In genomic region chr1:32142446-32143301, GRCh38 we compare ENCODE assay signal across 8 cellular contexts. TPM values are rescaled to one million over a fixed set of nuclear protein-coding genes. Genes with fewer than 3 reads are reported as not detected.
DNase-seq lines count a peak whose midpoint lies in the region; ATAC-seq, FAIRE-seq and TF ChIP-seq lines count a peak whose summit lies in the region.

No MANE protein-coding gene starts in this region.

- H3K27ac ChIP-seq in gastroesophageal sphincter: peak overlapping the region; percentile 51 to 73 (median 64)

- WGBS in gastroesophageal sphincter (ENCODE audit: low coverage in 1 of 2), 2 donors: 36 to 41% methylated on average over 4 to 5 of the region's 6 CpGs

- H3K9me3 Mint-ChIP-seq in activated T-cell treated with anti-CD3 and anti-CD28 coated beads, Interleukin-2, amount 50 U/mL, for 4 hours: no peaks in the 10 kb centered on the region

- DNase-seq in H54 (ENCODE audit: insufficient read length, low spot score) (peak; percentile 35), RPMI7951 (ENCODE audit: low read depth) (peak; percentile 46), renal cortical epithelial cell (ENCODE audit: low read depth) (peak; percentile 53), GM10248 (ENCODE audit: extremely low spot score) (no peak)
- no peak for DNase-seq in activated T-cell treated with anti-CD3 and anti-CD28 coated beads, Interleukin-2, amount 50 U/mL, for 4 hours

- H3K9me3 ChIP-seq in gastroesophageal sphincter: no peaks in the 10 kb centered on the region

- peaks cover 0 to 5% of the 10 kb centered on the region in 2 donors for H3K36me3 ChIP-seq in gastroesophageal sphincter

- TF ChIP-seq EP300 in gastroesophageal sphincter (IDR thresholded peaks at IDR 0.05): no peak

- H3K4me3 Mint-ChIP-seq in activated T-cell treated with anti-CD3 and anti-CD28 coated beads, Interleukin-2, amount 50 U/mL, for 4 hours: no peak overlapping the region

- FAIRE-seq in H54 (lab: Jason Lieb, UNC): peak; percentile 85

- peaks cover 16% of the 10 kb centered on the region for H3K36me3 Mint-ChIP-seq in activated T-cell treated with anti-CD3 and anti-CD28 coated beads, Interleukin-2, amount 50 U/mL, for 4 hours (ENCODE audit: insufficient read depth)

- CTCF ChIA-PET in GM10248 (lab: Yijun Ruan, JAX): no interaction called here

- peaks cover 0 to 43% (median 17%) of the 10 kb centered on the region in 3 donors for H3K4me1 ChIP-seq in gastroesophageal sphincter

- TF ChIP-seq CTCF in gastroesophageal sphincter (IDR thresholded peaks at IDR 0.05): no peak
- TF ChIP-seq CTCF in GM10248 (IDR thresholded peaks at IDR 0.05; ENCODE audit: control extremely low read depth, extremely low read depth, low read depth, missing control alignments): no peak

- peaks cover 57% of the 10 kb centered on the region for H3K4me1 Mint-ChIP-seq in activated T-cell treated with anti-CD3 and anti-CD28 coated beads, Interleukin-2, amount 50 U/mL, for 4 hours (ENCODE audit: low read depth)

- TF ChIP-seq POLR2A in H54 (IDR thresholded peaks at IDR 0.05; ENCODE audit: low read depth, low read length): no peak
- TF ChIP-seq POLR2A in gastroesophageal sphincter (IDR thresholded peaks at IDR 0.05): no peak

- no peaks in the 10 kb centered on the region for H3K27me3 Mint-ChIP-seq in activated T-cell treated with anti-CD3 and anti-CD28 coated beads, Interleukin-2, amount 50 U/mL, for 4 hours (ENCODE audit: low read depth)

- ATAC-seq in gastroesophageal sphincter (peak; percentile 94), HG03175 (IDR thresholded peaks at IDR 0.05; ENCODE audit: unreplicated experiment) (no peak), HG02938 (IDR thresholded peaks at IDR 0.05; ENCODE audit: unreplicated experiment) (no peak)
- ATAC-seq in activated T-cell treated with anti-CD3 and anti-CD28 coated beads, Interleukin-2, amount 50 U/mL, for 4 hours: no peak

- POLR2A ChIA-PET in GM10248 (lab: Yijun Ruan, JAX): no interaction called here

- H3K4me3 ChIP-seq in gastroesophageal sphincter: no peak overlapping the region

- no peaks in the 10 kb centered on the region for H3K27me3 ChIP-seq in gastroesophageal sphincter

RNA-seq across cellular contexts. Expression of gene KPNA6, which starts 34.8 kb away (rescaled TPM):
- total RNA-seq in RPMI7951 (2014; rRNA removed; shearing (Covaris generic)): 39.7 and 40.6 TPM in 2 replicates
- total RNA-seq in gastroesophageal sphincter (10 to 100 TPM; 52.9 to 70.4 (median 57.6) TPM), renal cortical epithelial cell (43.1 and 67.9 TPM in 2 replicates)
- total RNA-seq in activated T-cell treated with anti-CD3 and anti-CD28 coated beads, Interleukin-2, amount 50 U/mL, for 4 hours: 10 to 100 TPM; 82.6 to 90.0 (median 88.1) TPM

RNA-seq across cellular contexts. Expression of gene TXLNA, which starts 36.8 kb away (rescaled TPM):
- 48.4 and 57.0 TPM in 2 replicates for total RNA-seq in RPMI7951 (2014; rRNA removed; shearing (Covaris generic))
- total RNA-seq in gastroesophageal sphincter (10 to 100 TPM; 44.7 to 86.6 (median 67.3) TPM), renal cortical epithelial cell (75.7 and 91.6 TPM in 2 replicates)
- 10 to 100 TPM; 80.7 to 86.6 (median 86.0) TPM for total RNA-seq in activated T-cell treated with anti-CD3 and anti-CD28 coated beads, Interleukin-2, amount 50 U/mL, for 4 hours

RNA-seq across cellular contexts. Expression of gene CCDC28B, which starts 57.7 kb away (rescaled TPM):
- 29.1 and 37.4 TPM in 2 replicates for total RNA-seq in RPMI7951 (2014; rRNA removed; shearing (Covaris generic))
- total RNA-seq in gastroesophageal sphincter: 1 to 10 TPM; 2.7 to 8.0 (median 5.6) TPM
- total RNA-seq in renal cortical epithelial cell: 6.9 and 12.7 TPM in 2 replicates
- 10 to 100 TPM in 1 of 3 donors, 1 to 10 TPM in 2; 6.7 to 10.0 (median 7.8) TPM for total RNA-seq in activated T-cell treated with anti-CD3 and anti-CD28 coated beads, Interleukin-2, amount 50 U/mL, for 4 hours

Comparison
In these comparisons a context has a peak if more than half of its experiments do, and no peak if none do; other contexts are left out.
1. DNase-seq: peak in H54 (single experiment), RPMI7951 (single experiment) and renal cortical epithelial cell (single experiment); none in activated T-cell treated with anti-CD3 and anti-CD28 coated beads, Interleukin-2, amount 50 U/mL, for 4 hours (single experiment) and GM10248 (single experiment).